Comparison of ENCODE assay signal across 8 cellular contexts in the genomic region with DNA sequence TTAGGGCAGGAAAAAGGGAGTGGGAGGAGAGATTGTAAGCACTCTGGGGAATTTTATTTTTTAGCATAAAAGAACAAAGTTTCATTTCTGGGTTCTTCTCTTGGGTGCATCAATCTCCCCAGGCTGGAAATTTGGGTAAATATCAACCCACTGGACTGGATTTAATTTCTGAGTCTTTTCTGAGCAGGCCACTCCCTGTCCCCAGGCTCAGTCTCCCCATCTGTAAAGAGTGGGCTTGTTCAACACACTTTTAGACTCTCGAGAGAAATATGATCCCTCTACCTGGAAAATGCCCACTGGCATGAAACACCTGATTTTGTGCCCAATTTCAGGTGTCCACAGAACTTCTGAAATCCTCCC. TPM values are rescaled to one million over a fixed set of nuclear protein-coding genes. Genes with fewer than 3 reads are reported as not detected.
DNase-seq lines count a peak whose midpoint lies in the region; ATAC-seq lines count a peak whose summit lies in the region.

No MANE protein-coding gene starts in this region.

- H3K9ac ChIP-seq in iPS-20b (ENCODE audit: low read depth, low read length), result peak overlapping the region; percentile 7; the same call in 1 of the 2 replicates

- H3K4me3 ChIP-seq in iPS-20b (ENCODE audit: low read length), result peak overlapping the region; percentile 55

- intact Hi-C loops in activated T-helper 1 cell treated with anti-CD3 and anti-CD28 coated beads, Interleukin-12 subunit alpha, Interleukin-12 subunit beta, Interleukin-2, Interleukin-4 antibody, amounts not matched to agents 30 ng/mL and 10 ng/mL and 1 ng/mL, durations not matched to agents 14 hours and 24 hours and 36 hours (cut with micrococcal nuclease), result loop anchor here (1.0 to 5.0 kb wide), 5 partner anchors 13 to 227 kb away; partner anchors contain the start of genes IFT20, POLDIP2, SLC46A1 and SPAG5

- no peak for ATAC-seq in stimulated activated naive B cell treated with anti-CD40 and anti-IgM and Interleukin-4, amounts not matched to agents 10 μg/mL and 1 μg/mL and 100 μg/mL, for 72 hours (replicated peaks)
- no peak for ATAC-seq in HG03342 (IDR thresholded peaks at IDR 0.05; ENCODE audit: unreplicated experiment)

- H3K27ac ChIP-seq in iPS-20b (ENCODE audit: low read length), result no peak overlapping the region

- peak overlapping the region; percentile 93 for H3K4me3 Mint-ChIP-seq in T-helper 1 cell treated with Interleukin-12 subunit alpha and Interleukin-12 subunit beta and Interleukin-4 antibody, amounts not matched to agents 30 μg/mL and 1 μg/mL, for 36 hours
- H3K4me3 Mint-ChIP-seq in activated T-helper 1 cell treated with anti-CD3 and anti-CD28 coated beads, Interleukin-12 subunit alpha, Interleukin-12 subunit beta, Interleukin-2, Interleukin-4 antibody, amounts not matched to agents 30 ng/mL and 10 ng/mL and 1 ng/mL, durations not matched to agents 14 hours and 24 hours and 36 hours, result peak overlapping the region; percentile 95
- peak overlapping the region in 1 of 2 donors; percentile 96 for H3K4me3 Mint-ChIP-seq in stimulated activated naive B cell treated with anti-CD40 and anti-IgM and Interleukin-4, amounts not matched to agents 10 μg/mL and 1 μg/mL and 100 μg/mL, for 72 hours

- H3K9me3 ChIP-seq in iPS-20b (ENCODE audit: insufficient read depth, low read depth, low read length), result no peaks in the 10 kb centered on the region

- DNase-seq in T-helper 1 cell (no peak), RKO (ENCODE audit: low spot score) (no peak)
- DNase-seq in activated T-helper 1 cell treated with anti-CD3 and anti-CD28 coated beads, Interleukin-12 subunit alpha, Interleukin-12 subunit beta, Interleukin-2, Interleukin-4 antibody, amounts not matched to agents 30 ng/mL and 10 ng/mL and 1 ng/mL, durations not matched to agents 14 hours and 24 hours and 36 hours (ENCODE audit: low spot score), result no peak
- no peak for DNase-seq in stimulated activated naive B cell treated with anti-CD40 and anti-IgM and Interleukin-4, amounts not matched to agents 10 μg/mL and 1 μg/mL and 100 μg/mL, for 72 hours
- no peak for DNase-seq in activated effector memory CD4-positive, alpha-beta T cell treated with anti-CD3 and anti-CD28 coated beads, Interleukin-2, amount 50 U/mL, for 16 hours

- peaks cover 5% of the 10 kb centered on the region for H3K36me3 Mint-ChIP-seq in T-helper 1 cell treated with Interleukin-12 subunit alpha and Interleukin-12 subunit beta and Interleukin-4 antibody, amounts not matched to agents 30 μg/mL and 1 μg/mL, for 36 hours (ENCODE audit: low read depth)
- peaks cover 6% of the 10 kb centered on the region for H3K36me3 Mint-ChIP-seq in activated T-helper 1 cell treated with anti-CD3 and anti-CD28 coated beads, Interleukin-12 subunit alpha, Interleukin-12 subunit beta, Interleukin-2, Interleukin-4 antibody, amounts not matched to agents 30 ng/mL and 10 ng/mL and 1 ng/mL, durations not matched to agents 14 hours and 24 hours and 36 hours (ENCODE audit: low read depth)
- peaks cover 5 to 18% of the 10 kb centered on the region in 2 donors for H3K36me3 Mint-ChIP-seq in stimulated activated naive B cell treated with anti-CD40 and anti-IgM and Interleukin-4, amounts not matched to agents 10 μg/mL and 1 μg/mL and 100 μg/mL, for 72 hours

- H3K27ac Mint-ChIP-seq in T-helper 1 cell treated with Interleukin-12 subunit alpha and Interleukin-12 subunit beta and Interleukin-4 antibody, amounts not matched to agents 30 μg/mL and 1 μg/mL, for 36 hours, result no peak overlapping the region
- H3K27ac Mint-ChIP-seq in activated T-helper 1 cell treated with anti-CD3 and anti-CD28 coated beads, Interleukin-12 subunit alpha, Interleukin-12 subunit beta, Interleukin-2, Interleukin-4 antibody, amounts not matched to agents 30 ng/mL and 10 ng/mL and 1 ng/mL, durations not matched to agents 14 hours and 24 hours and 36 hours, result peak overlapping the region; percentile 98
- peak overlapping the region; percentile 94 for H3K27ac Mint-ChIP-seq in stimulated activated naive B cell treated with anti-CD40 and anti-IgM and Interleukin-4, amounts not matched to agents 10 μg/mL and 1 μg/mL and 100 μg/mL, for 72 hours

- no peaks in the 10 kb centered on the region for H3K36me3 ChIP-seq in iPS-20b (ENCODE audit: insufficient read depth, low read depth, low read length)

- no peaks in the 10 kb centered on the region for H3K27me3 Mint-ChIP-seq in T-helper 1 cell treated with Interleukin-12 subunit alpha and Interleukin-12 subunit beta and Interleukin-4 antibody, amounts not matched to agents 30 μg/mL and 1 μg/mL, for 36 hours (ENCODE audit: low read depth)
- H3K27me3 Mint-ChIP-seq in activated T-helper 1 cell treated with anti-CD3 and anti-CD28 coated beads, Interleukin-12 subunit alpha, Interleukin-12 subunit beta, Interleukin-2, Interleukin-4 antibody, amounts not matched to agents 30 ng/mL and 10 ng/mL and 1 ng/mL, durations not matched to agents 14 hours and 24 hours and 36 hours (ENCODE audit: insufficient read depth), result no peaks in the 10 kb centered on the region
- no peaks in the 10 kb centered on the region for H3K27me3 Mint-ChIP-seq in stimulated activated naive B cell treated with anti-CD40 and anti-IgM and Interleukin-4, amounts not matched to agents 10 μg/mL and 1 μg/mL and 100 μg/mL, for 72 hours

- peaks cover 9% of the 10 kb centered on the region; the same call in 1 of the 2 replicates for H3K4me1 ChIP-seq in iPS-20b (ENCODE audit: insufficient read depth, low read length)

- peaks cover 14% of the 10 kb centered on the region for H3K4me1 Mint-ChIP-seq in T-helper 1 cell treated with Interleukin-12 subunit alpha and Interleukin-12 subunit beta and Interleukin-4 antibody, amounts not matched to agents 30 μg/mL and 1 μg/mL, for 36 hours (ENCODE audit: low read depth)
- H3K4me1 Mint-ChIP-seq in activated T-helper 1 cell treated with anti-CD3 and anti-CD28 coated beads, Interleukin-12 subunit alpha, Interleukin-12 subunit beta, Interleukin-2, Interleukin-4 antibody, amounts not matched to agents 30 ng/mL and 10 ng/mL and 1 ng/mL, durations not matched to agents 14 hours and 24 hours and 36 hours (ENCODE audit: low read depth), result peaks cover 14% of the 10 kb centered on the region
- peaks cover 24 to 39% of the 10 kb centered on the region in 2 donors for H3K4me1 Mint-ChIP-seq in stimulated activated naive B cell treated with anti-CD40 and anti-IgM and Interleukin-4, amounts not matched to agents 10 μg/mL and 1 μg/mL and 100 μg/mL, for 72 hours

- H3K27me3 ChIP-seq in iPS-20b (ENCODE audit: insufficient read depth, low read length), result peaks cover 34% of the 10 kb centered on the region

- no peaks in the 10 kb centered on the region for H3K9me3 Mint-ChIP-seq in T-helper 1 cell treated with Interleukin-12 subunit alpha and Interleukin-12 subunit beta and Interleukin-4 antibody, amounts not matched to agents 30 μg/mL and 1 μg/mL, for 36 hours
- H3K9me3 Mint-ChIP-seq in activated T-helper 1 cell treated with anti-CD3 and anti-CD28 coated beads, Interleukin-12 subunit alpha, Interleukin-12 subunit beta, Interleukin-2, Interleukin-4 antibody, amounts not matched to agents 30 ng/mL and 10 ng/mL and 1 ng/mL, durations not matched to agents 14 hours and 24 hours and 36 hours, result no peaks in the 10 kb centered on the region
- no peaks in the 10 kb centered on the region for H3K9me3 Mint-ChIP-seq in stimulated activated naive B cell treated with anti-CD40 and anti-IgM and Interleukin-4, amounts not matched to agents 10 μg/mL and 1 μg/mL and 100 μg/mL, for 72 hours

RNA-seq across cellular contexts. Expression of gene VTN, which starts 0.6 kb away (rescaled TPM):
- total RNA-seq in activated T-helper 1 cell treated with anti-CD3 and anti-CD28 coated beads, Interleukin-12 subunit alpha, Interleukin-12 subunit beta, Interleukin-2, Interleukin-4 antibody, amounts not matched to agents 30 ng/mL and 10 ng/mL and 1 ng/mL, durations not matched to agents 14 hours and 24 hours and 36 hours, result 0.31 and 0.34 TPM in 2 replicates

RNA-seq across cellular contexts. Expression of gene SARM1, which starts 0.8 kb away (rescaled TPM):
- 40.7 and 45.6 TPM in 2 replicates for total RNA-seq in activated T-helper 1 cell treated with anti-CD3 and anti-CD28 coated beads, Interleukin-12 subunit alpha, Interleukin-12 subunit beta, Interleukin-2, Interleukin-4 antibody, amounts not matched to agents 30 ng/mL and 10 ng/mL and 1 ng/mL, durations not matched to agents 14 hours and 24 hours and 36 hours

RNA-seq across cellular contexts. Expression of gene SEBOX, which starts 5.7 kb away (rescaled TPM):
- total RNA-seq in activated T-helper 1 cell treated with anti-CD3 and anti-CD28 coated beads, Interleukin-12 subunit alpha, Interleukin-12 subunit beta, Interleukin-2, Interleukin-4 antibody, amounts not matched to agents 30 ng/mL and 10 ng/mL and 1 ng/mL, durations not matched to agents 14 hours and 24 hours and 36 hours, result not detected in 2 replicates

RNA-seq across cellular contexts. Expression of gene POLDIP2, which starts 13.4 kb away (rescaled TPM):
- total RNA-seq in activated T-helper 1 cell treated with anti-CD3 and anti-CD28 coated beads, Interleukin-12 subunit alpha, Interleukin-12 subunit beta, Interleukin-2, Interleukin-4 antibody, amounts not matched to agents 30 ng/mL and 10 ng/mL and 1 ng/mL, durations not matched to agents 14 hours and 24 hours and 36 hours, result 110 and 114 TPM in 2 replicates

RNA-seq across cellular contexts. Expression of gene TNFAIP1, which starts 35.2 kb away (rescaled TPM):
- total RNA-seq in activated T-helper 1 cell treated with anti-CD3 and anti-CD28 coated beads, Interleukin-12 subunit alpha, Interleukin-12 subunit beta, Interleukin-2, Interleukin-4 antibody, amounts not matched to agents 30 ng/mL and 10 ng/mL and 1 ng/mL, durations not matched to agents 14 hours and 24 hours and 36 hours, result 35.1 and 39.9 TPM in 2 replicates
